ENCODE assay signal across 1 cellular context in genomic region chr2:197806317-197806633, GRCh38.
TF ChIP-seq lines count a peak whose summit lies in the region.

No MANE protein-coding gene starts in this region.

TF ChIP-seq in endothelial cell of umbilical vein, 7 proteins besides CTCF, POLR2A, EP300 and RAD21:
- TF ChIP-seq POLR2AphosphoS5 (IDR thresholded peaks at IDR 0.05; ENCODE audit: insufficient read depth, low read depth, low read length): no peak
- TF ChIP-seq EZH2 (IDR thresholded peaks at IDR 0.05; ENCODE audit: borderline replicate concordance, low read depth, low read length, severe bottlenecking): no peak
